Comparison of ENCODE assay signal across 8 cellular contexts in genomic region chr3:170690133-170690981, GRCh38.
A peak's percentile ranks its signal among the peaks of the same experiment; 100 is the strongest.
DNase-seq lines count a peak whose midpoint lies in the region; ATAC-seq, FAIRE-seq and TF ChIP-seq lines count a peak whose summit lies in the region.

No MANE protein-coding gene starts in this region.

- H3K9me3 ChIP-seq in kidney (ENCODE audit: control insufficient read depth in 1 of 2, low read length in 2 of 2) = no peaks in the 10 kb centered on the region

- FAIRE-seq in GM12891 (lab: Jason Lieb, UNC) (no peak), kidney (lab: Jason Lieb, UNC) (no peak)

- H3K4me3 ChIP-seq in ACC112 (ENCODE audit: low read depth, low read length) (peak overlapping the region; percentile 26; the same call in 1 of the 2 replicates), astrocyte of the cerebellum (ENCODE audit: low read depth, low read length) (no peak overlapping the region), kidney (ENCODE audit: low read length in 2 of 2) (no peak overlapping the region)

- no peaks in the 10 kb centered on the region for H3K79me2 ChIP-seq in ACC112 (ENCODE audit: control insufficient read depth, insufficient read depth, low read length, unreplicated experiment)

- peak overlapping the region; percentile 25 for H2AFZ ChIP-seq in ACC112 (ENCODE audit: low read length, unreplicated experiment)

- ATAC-seq in GM21528 (IDR thresholded peaks at IDR 0.05; ENCODE audit: low FRiP score, unreplicated experiment) = no peak

- H3K4me1 ChIP-seq in ACC112 (ENCODE audit: control insufficient read depth, insufficient read depth, low read length, unreplicated experiment) (peaks cover 30% of the 10 kb centered on the region), kidney (ENCODE audit: control insufficient read depth in 1 of 2, insufficient read depth in 1 of 2, low read depth in 1 of 2, low read length in 2 of 2) (no peaks in the 10 kb centered on the region)

- TF ChIP-seq CTCF in astrocyte of the cerebellum (IDR thresholded peaks at IDR 0.05; ENCODE audit: low read depth, low read length, missing control alignments) = peak; percentile 80
- peak; percentile 56 for TF ChIP-seq CTCF in kidney (IDR thresholded peaks at IDR 0.05; ENCODE audit: borderline replicate concordance, extremely low read depth, insufficient read depth)

- H3K27ac ChIP-seq in ACC112 (ENCODE audit: low read depth, low read length) = peak overlapping the region; percentile 73
- H3K27ac ChIP-seq in kidney (ENCODE audit: low read depth in 2 of 2, low read length in 2 of 2) = no peak overlapping the region

- H3K36me3 ChIP-seq in ACC112 (ENCODE audit: insufficient read depth, low read length) (peaks cover 6% of the 10 kb centered on the region; the same call in 1 of the 2 replicates), kidney (ENCODE audit: control insufficient read depth in 1 of 2, insufficient read depth in 2 of 2, low read length in 2 of 2) (no peaks in the 10 kb centered on the region)

- no peak overlapping the region for H3K9ac ChIP-seq in kidney (ENCODE audit: low read length in 2 of 2)

- no peak for TF ChIP-seq POLR2A in GM12891 (IDR thresholded peaks at IDR 0.05; ENCODE audit: low read depth, low read length)

- in situ Hi-C loops in KBM-7 (cut with MboI; ENCODE audit: low pct_unique_long_range_greater_than_20kb, low sequenced_read_pairs) = no loop called here
- in situ Hi-C loops in astrocyte of the cerebellum (cut with HindIII; ENCODE audit: low sequenced_read_pairs) = no loop called here

- intact Hi-C loops in kidney (cut with DNase I) = no loop called here

- DNase-seq in GM12891 (ENCODE audit: insufficient read length, low spot score) (peak; percentile 37), KBM-7 (peak; percentile 59), SK-N-DZ (ENCODE audit: low spot score) (peak; percentile 65), astrocyte of the cerebellum (ENCODE audit: low read depth) (no peak), kidney (peak; percentile 64)
- peak; percentile 37 for DNase-seq in stimulated activated CD4-positive, alpha-beta T cell treated with anti-CD3 and anti-CD28 coated beads, Interleukin-4, amount 100 ng/mL, for 24 hours

- no peaks in the 10 kb centered on the region for H3K27me3 ChIP-seq in ACC112 (ENCODE audit: insufficient read depth, low read length)

TF ChIP-seq in GM12891, 5 proteins besides CTCF, POLR2A, EP300 and RAD21:
- no peak for TF ChIP-seq PAX5 (IDR thresholded peaks at IDR 0.05; ENCODE audit: insufficient read depth, low read length, severe bottlenecking)
- 0 out of 2 replicates have a peak, but pooled peaks have one; percentile 8 for TF ChIP-seq SPI1 (IDR thresholded peaks at IDR 0.05; ENCODE audit: low read depth, low read length)
- TF ChIP-seq POLR2AphosphoS5 (IDR thresholded peaks at IDR 0.05; ENCODE audit: low read depth, low read length) = no peak
- no peak for TF ChIP-seq TAF1 (IDR thresholded peaks at IDR 0.05; ENCODE audit: low read depth, low read length)
TF ChIP-seq in GM12891: peak in this region for 1.
